ENCODE assay signal across 18 cellular contexts in genomic region chr11:73878771-73879170, GRCh38.
"Had no signal": no experiment of that assay in that cellular context is flagged by ENCODE, and none has a peak within 500 bp of the region (broad histone marks: within the 10 kb centered on the region; RNA-seq: fewer than 3 reads in every experiment).

No MANE protein-coding gene starts in this region.

- H3K4me3 Mint-ChIP-seq: activated naive CD4-positive, alpha-beta T cell treated with anti-CD3 and anti-CD28 coated beads for 36 hours; dendritic cell treated with granulocyte-macrophage colony-stimulating factor and Interleukin-4, amounts not matched to agents 40 ng/mL and 50 ng/mL, for 4 days; stimulated activated memory B cell treated with anti-CD40 and anti-IgM and Interleukin-4, amounts not matched to agents 10 μg/mL and 1 μg/mL and 100 μg/mL, for 72 hours had no signal

- H3K27me3 Mint-ChIP-seq: dendritic cell treated with granulocyte-macrophage colony-stimulating factor and Interleukin-4, amounts not matched to agents 40 ng/mL and 50 ng/mL, for 4 days; stimulated activated memory B cell treated with anti-CD40 and anti-IgM and Interleukin-4, amounts not matched to agents 10 μg/mL and 1 μg/mL and 100 μg/mL, for 72 hours had no signal

- H3K4me2 ChIP-seq: smooth muscle cell had no signal

- H3K36me3 ChIP-seq: adrenal gland had no signal

- H3K27ac Mint-ChIP-seq: activated T-helper 2 cell treated with anti-CD3 and anti-CD28 coated beads, Interferon-gamma antibody, Interleukin-2, Interleukin-4, amounts not matched to agents 10 μg/mL and 5 μg/mL and 100 μg/mL, durations not matched to agents 14 hours and 24 hours and 36 hours; dendritic cell treated with granulocyte-macrophage colony-stimulating factor and Interleukin-4, amounts not matched to agents 40 ng/mL and 50 ng/mL, for 4 days; stimulated activated memory B cell treated with anti-CD40 and anti-IgM and Interleukin-4, amounts not matched to agents 10 μg/mL and 1 μg/mL and 100 μg/mL, for 72 hours had no signal

- H3K9me3 ChIP-seq: adrenal gland, left lung, neutrophil, pancreas, right lobe of liver, thoracic aorta had no signal

- DNase-seq: activated CD4-positive, alpha-beta T cell treated with anti-CD3 and anti-CD28 coated beads, Interleukin-2, amount 50 U/mL, for 4 hours; activated naive CD4-positive, alpha-beta T cell treated with anti-CD3 and anti-CD28 coated beads for 36 hours; adrenal gland; effector memory CD4-positive, alpha-beta T cell; left lung; pancreas; right lobe of liver; stimulated activated CD4-positive, alpha-beta T cell treated with anti-CD3 and anti-CD28 coated beads, Interleukin-4, amount 100 ng/mL, for 24 hours; SW 1271; T-helper 2 cell; WERI-Rb-1 had no signal

- H3K27me3 ChIP-seq: adrenal gland, cardiac muscle cell, left lung, neutrophil, pancreas, right lobe of liver had no signal

- H3K27ac ChIP-seq: adrenal gland, cardiac muscle cell, left lung, neutrophil, pancreas, right lobe of liver, thoracic aorta, WERI-Rb-1 had no signal

- H3K4me3 ChIP-seq: adrenal gland, cardiac muscle cell, left lung, pancreas, right lobe of liver, smooth muscle cell, thoracic aorta had no signal

- H3K9me3 Mint-ChIP-seq: activated naive CD4-positive, alpha-beta T cell treated with anti-CD3 and anti-CD28 coated beads for 36 hours; activated T-helper 2 cell treated with anti-CD3 and anti-CD28 coated beads, Interferon-gamma antibody, Interleukin-2, Interleukin-4, amounts not matched to agents 10 μg/mL and 5 μg/mL and 100 μg/mL, durations not matched to agents 14 hours and 24 hours and 36 hours; dendritic cell treated with granulocyte-macrophage colony-stimulating factor and Interleukin-4, amounts not matched to agents 40 ng/mL and 50 ng/mL, for 4 days; stimulated activated memory B cell treated with anti-CD40 and anti-IgM and Interleukin-4, amounts not matched to agents 10 μg/mL and 1 μg/mL and 100 μg/mL, for 72 hours had no signal

- ATAC-seq: left lung; pancreas; right lobe of liver; stimulated activated memory B cell treated with anti-CD40 and anti-IgM and Interleukin-4, amounts not matched to agents 10 μg/mL and 1 μg/mL and 100 μg/mL, for 72 hours had no signal
